Comparison of ENCODE assay signal across 9 cellular contexts in the genomic region with DNA sequence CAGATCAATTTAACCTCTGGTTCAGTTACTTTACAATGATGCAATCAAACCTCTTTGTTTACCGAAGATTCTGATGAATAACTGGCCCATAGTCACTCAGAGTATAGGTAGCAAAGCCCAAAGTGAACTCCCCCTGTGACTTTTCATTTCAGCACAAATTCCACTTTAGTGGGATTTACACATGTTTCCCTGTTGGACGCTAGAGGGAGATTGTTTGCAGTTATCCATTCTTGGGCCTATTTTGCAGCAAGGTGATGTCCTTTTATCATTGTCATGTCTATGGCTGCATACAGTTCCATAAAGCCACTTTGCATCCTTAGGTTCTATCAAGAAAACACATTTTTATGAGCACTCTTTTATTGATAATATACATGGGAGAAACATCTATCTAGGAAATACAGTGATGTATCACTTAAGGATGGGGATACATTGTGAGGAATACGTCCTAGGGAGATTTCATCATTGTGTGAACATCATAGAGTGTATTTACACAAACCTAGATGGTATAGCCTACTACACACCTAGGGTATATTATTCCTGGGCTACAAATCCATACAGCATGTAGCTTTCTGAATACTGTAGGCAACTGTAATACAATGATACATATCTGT. TPM values are rescaled to one million over a fixed set of nuclear protein-coding genes. Genes with fewer than 3 reads are reported as not detected.
DNase-seq lines count a peak whose midpoint lies in the region; ATAC-seq and TF ChIP-seq lines count a peak whose summit lies in the region.
"Had no signal": no experiment of that assay in that cellular context is flagged by ENCODE, and none has a peak within 500 bp of the region (broad histone marks: within the 10 kb centered on the region; RNA-seq: fewer than 3 reads in every experiment).

No MANE protein-coding gene starts in this region.

- no peak for TF ChIP-seq POLR2A in adrenal gland (IDR thresholded peaks at IDR 0.05)

- H3K36me3 ChIP-seq in adrenal gland (replicated peaks in 1 of 2), result no peaks in the 10 kb centered on the region
- H3K36me3 ChIP-seq in mesendoderm (ENCODE audit: control insufficient read depth, insufficient read depth, low read length), result no peaks in the 10 kb centered on the region

- no peak overlapping the region for H2BK15ac ChIP-seq in mesendoderm (replicated peaks; ENCODE audit: low read depth)

- H4K5ac ChIP-seq in mesendoderm (ENCODE audit: low read length), result no peak overlapping the region

- CTCF ChIA-PET in activated CD4-positive, alpha-beta T cell treated with anti-CD3 and anti-CD28 coated beads, Interleukin-2, amount 10 ng/mL, durations not matched to agents 7 days and 5 days (lab: Charles Lee), result no interaction called here
- CTCF ChIA-PET in activated CD4-positive, alpha-beta T cell treated with anti-CD3 and anti-CD28 coated beads for 36 hours (lab: Charles Lee), result interaction anchor here (1.2 kb wide), 1 partner anchor 133 kb away, joined by 3 read pairs; no protein-coding TSS in a partner anchor

- H3K9ac ChIP-seq in mesendoderm (ENCODE audit: low read length), result no peak overlapping the region

- no peak overlapping the region for H3K18ac ChIP-seq in mesendoderm (ENCODE audit: low read length)

- H3K27ac ChIP-seq in adrenal gland (no peak overlapping the region), mesendoderm (ENCODE audit: low read depth, low read length) (no peak overlapping the region)

- no peak overlapping the region for H3K23ac ChIP-seq in mesendoderm (ENCODE audit: low read length)

- no peaks in the 10 kb centered on the region for H3K4me1 ChIP-seq in adrenal gland (replicated peaks in 1 of 2)
- H3K4me1 ChIP-seq in mesendoderm (ENCODE audit: control insufficient read depth, low read depth, low read length), result no peaks in the 10 kb centered on the region

- no peak overlapping the region for H3K4ac ChIP-seq in mesendoderm (ENCODE audit: low read depth, low read length)

- DNase-seq in EH (ENCODE audit: low read depth) (peak; percentile 26), adrenal gland (no peak), mesendoderm (peak; percentile 30)
- DNase-seq in stimulated activated CD4-positive, alpha-beta T cell treated with anti-CD3 and anti-CD28 coated beads, Interleukin-4, amount 100 ng/mL, for 24 hours, result no peak
- DNase-seq in activated CD4-positive, alpha-beta T cell treated with anti-CD3 and anti-CD28 coated beads, Interleukin-2, amount 10 ng/mL, durations not matched to agents 7 days and 5 days, result no peak
- no peak for DNase-seq in activated CD4-positive, alpha-beta T cell treated with anti-CD3 and anti-CD28 coated beads for 36 hours

- H2BK5ac ChIP-seq in mesendoderm (ENCODE audit: low read length), result no peak overlapping the region

- H3K4me3 ChIP-seq in adrenal gland (no peak overlapping the region), mesendoderm (ENCODE audit: low read length) (no peak overlapping the region)

- no peak overlapping the region for H3K4me3 Mint-ChIP-seq in activated CD4-positive, alpha-beta T cell treated with anti-CD3 and anti-CD28 coated beads, Interleukin-2, amount 10 ng/mL, durations not matched to agents 7 days and 5 days
- no peak overlapping the region for H3K4me3 Mint-ChIP-seq in activated CD4-positive, alpha-beta T cell treated with anti-CD3 and anti-CD28 coated beads for 36 hours
- H3K4me3 Mint-ChIP-seq: stimulated activated naive CD8-positive, alpha-beta T cell treated with anti-CD3 and anti-CD28 coated beads, Interleukin-15, Interleukin-2, amounts not matched to agents 100 ng/mL and 50 ng/mL, for 24 hours had no signal

- no peak overlapping the region for H2AK5ac ChIP-seq in mesendoderm (ENCODE audit: low read length)

- intact Hi-C loops in adrenal gland (cut with DNase I), result no loop called here
- intact Hi-C loops in activated CD4-positive, alpha-beta T cell treated with anti-CD3 and anti-CD28 coated beads for 36 hours (cut with DNase I, micrococcal nuclease), result loop anchor here in 1 of 2 experiments (5.0 kb wide), 1 partner anchor 132 kb away; no protein-coding TSS in a partner anchor

- ATAC-seq in HG03432 (IDR thresholded peaks at IDR 0.05; ENCODE audit: unreplicated experiment) (peak; percentile 51), HG03520 (IDR thresholded peaks at IDR 0.05; ENCODE audit: unreplicated experiment) (no peak)
- no peak for ATAC-seq in activated CD4-positive, alpha-beta T cell treated with anti-CD3 and anti-CD28 coated beads for 36 hours

- peaks cover 0 to 15% (median 0%) of the 10 kb centered on the region in 3 donors for H3K9me3 ChIP-seq in adrenal gland (replicated peaks in 1 of 3)

- H3K79me1 ChIP-seq in mesendoderm (ENCODE audit: low read length), result no peaks in the 10 kb centered on the region

- no peaks in the 10 kb centered on the region for H3K27me3 Mint-ChIP-seq in activated CD4-positive, alpha-beta T cell treated with anti-CD3 and anti-CD28 coated beads, Interleukin-2, amount 10 ng/mL, durations not matched to agents 7 days and 5 days
- no peaks in the 10 kb centered on the region for H3K27me3 Mint-ChIP-seq in activated CD4-positive, alpha-beta T cell treated with anti-CD3 and anti-CD28 coated beads for 36 hours
- H3K27me3 Mint-ChIP-seq: stimulated activated naive CD8-positive, alpha-beta T cell treated with anti-CD3 and anti-CD28 coated beads, Interleukin-15, Interleukin-2, amounts not matched to agents 100 ng/mL and 50 ng/mL, for 24 hours had no signal

- TF ChIP-seq CTCF in adrenal gland (IDR thresholded peaks at IDR 0.05), result peak; percentile 25 to 58 (median 46)

- no peak overlapping the region for H2BK120ac ChIP-seq in mesendoderm (ENCODE audit: low read depth, low read length)

- POLR2A ChIA-PET in activated CD4-positive, alpha-beta T cell treated with anti-CD3 and anti-CD28 coated beads, Interleukin-2, amount 10 ng/mL, durations not matched to agents 7 days and 5 days (lab: Charles Lee), result no interaction called here
- POLR2A ChIA-PET in activated CD4-positive, alpha-beta T cell treated with anti-CD3 and anti-CD28 coated beads for 36 hours (lab: Charles Lee), result no interaction called here

- no peaks in the 10 kb centered on the region for H3K4me1 Mint-ChIP-seq in activated CD4-positive, alpha-beta T cell treated with anti-CD3 and anti-CD28 coated beads, Interleukin-2, amount 10 ng/mL, durations not matched to agents 7 days and 5 days
- H3K4me1 Mint-ChIP-seq in activated CD4-positive, alpha-beta T cell treated with anti-CD3 and anti-CD28 coated beads for 36 hours, result no peaks in the 10 kb centered on the region

- H3K79me2 ChIP-seq in mesendoderm (ENCODE audit: control insufficient read depth, insufficient read depth, low read length), result no peaks in the 10 kb centered on the region

- H3K9me3 Mint-ChIP-seq in activated CD4-positive, alpha-beta T cell treated with anti-CD3 and anti-CD28 coated beads, Interleukin-2, amount 10 ng/mL, durations not matched to agents 7 days and 5 days, result peaks cover 4% of the 10 kb centered on the region
- H3K9me3 Mint-ChIP-seq in activated CD4-positive, alpha-beta T cell treated with anti-CD3 and anti-CD28 coated beads for 36 hours (ENCODE audit: low read depth), result peaks cover 11% of the 10 kb centered on the region

- no peaks in the 10 kb centered on the region for H3K36me3 Mint-ChIP-seq in activated CD4-positive, alpha-beta T cell treated with anti-CD3 and anti-CD28 coated beads, Interleukin-2, amount 10 ng/mL, durations not matched to agents 7 days and 5 days (ENCODE audit: low read depth)
- no peaks in the 10 kb centered on the region for H3K36me3 Mint-ChIP-seq in activated CD4-positive, alpha-beta T cell treated with anti-CD3 and anti-CD28 coated beads for 36 hours (ENCODE audit: low read depth)

- no peak overlapping the region for H4K8ac ChIP-seq in mesendoderm (ENCODE audit: low read depth, low read length)

- WGBS in adrenal gland, 4 donors, result 52 to 58% (median 57%) methylated on average over 3 of the region's 3 CpGs
- no CpG with 5 or more reads among the region's 3 CpGs for WGBS in mesendoderm (ENCODE audit: extremely low coverage, insufficient coverage, low lambda C conversion rate)

- H3K27me3 ChIP-seq in adrenal gland, result no peaks in the 10 kb centered on the region
- H3K27me3 ChIP-seq in mesendoderm (ENCODE audit: insufficient read depth, low read length, poor library complexity), result no peaks in the 10 kb centered on the region

- H3K27ac Mint-ChIP-seq in activated CD4-positive, alpha-beta T cell treated with anti-CD3 and anti-CD28 coated beads, Interleukin-2, amount 10 ng/mL, durations not matched to agents 7 days and 5 days, result no peak overlapping the region
- no peak overlapping the region for H3K27ac Mint-ChIP-seq in activated CD4-positive, alpha-beta T cell treated with anti-CD3 and anti-CD28 coated beads for 36 hours
- H3K27ac Mint-ChIP-seq: stimulated activated naive CD8-positive, alpha-beta T cell treated with anti-CD3 and anti-CD28 coated beads, Interleukin-15, Interleukin-2, amounts not matched to agents 100 ng/mL and 50 ng/mL, for 24 hours had no signal

- no peak overlapping the region for H3K4me2 ChIP-seq in mesendoderm (ENCODE audit: low read length)

- H3K56ac ChIP-seq in mesendoderm (ENCODE audit: low read length), result no peak overlapping the region

RNA-seq across cellular contexts. Expression of gene DKK2, which starts 14.5 kb away (rescaled TPM):
- total RNA-seq in adrenal gland, result 1 to 10 TPM in 2 of 8 donors, under 1 TPM in 6; 0.14 to 1.2 (median 0.56) TPM
- polyA plus RNA-seq in adrenal gland, result under 1 TPM; 0.24 to 0.94 (median 0.86) TPM
- polyA plus RNA-seq in mesendoderm (2013, experiment 1 of 2), result 0.17 TPM
- polyA plus RNA-seq in mesendoderm (2013, experiment 2 of 2), result 0.06 TPM
- total RNA-seq in activated CD4-positive, alpha-beta T cell treated with anti-CD3 and anti-CD28 coated beads, Interleukin-2, amount 10 ng/mL, durations not matched to agents 7 days and 5 days, result not detected
- total RNA-seq in activated CD4-positive, alpha-beta T cell treated with anti-CD3 and anti-CD28 coated beads for 36 hours, result not detected

Comparison
In these comparisons a context has a peak if more than half of its experiments do, and no peak if none do; other contexts are left out.
1. DNase-seq: peak in EH (single experiment) and mesendoderm (single experiment); none in adrenal gland (0 of 7), stimulated activated CD4-positive, alpha-beta T cell treated with anti-CD3 and anti-CD28 coated beads, Interleukin-4, amount 100 ng/mL, for 24 hours (single experiment), activated CD4-positive, alpha-beta T cell treated with anti-CD3 and anti-CD28 coated beads, Interleukin-2, amount 10 ng/mL, durations not matched to agents 7 days and 5 days (single experiment) and activated CD4-positive, alpha-beta T cell treated with anti-CD3 and anti-CD28 coated beads for 36 hours (single experiment).